In genomic region chr15:63495343-63495742, GRCh38 we compare ENCODE assay signal across 24 cellular contexts. TPM values are rescaled to one million over a fixed set of nuclear protein-coding genes. Genes with fewer than 3 reads are reported as not detected.
DNase-seq lines count a peak whose midpoint lies in the region; ATAC-seq and TF ChIP-seq lines count a peak whose summit lies in the region.
"Had no signal": no experiment of that assay in that cellular context is flagged by ENCODE, and none has a peak within 500 bp of the region (broad histone marks: within the 10 kb centered on the region; RNA-seq: fewer than 3 reads in every experiment).

No MANE protein-coding gene starts in this region.

- no peak for DNase-seq in activated naive CD8-positive, alpha-beta T cell treated with anti-CD3 and anti-CD28 coated beads, Interleukin-2, amount 50 U/mL, for 24 hours
- DNase-seq in PC-3 (no peak), endodermal cell (peak; percentile 64), NCI-H446 (lab: John Stamatoyannopoulos, UW) (no peak), C1 segment of cervical spinal cord (lab: John Stamatoyannopoulos, UW) (no peak)
- DNase-seq: activated CD4-positive, alpha-beta T cell treated with anti-CD3 and anti-CD28 coated beads for 4 hours; anterior cingulate cortex; Calu3; heart left ventricle; left lung; NCI-H2029 treated with DMSO at 0.1 percent for 48 hours; NCI-H446 treated with DMSO at 0.1 percent for 48 hours; NK-92 treated with Interleukin-12 subunit alpha and Interleukin-12 subunit beta, amount 100 ng/mL, for 24 hours; psoas muscle; RPMI8226; stimulated activated CD4-positive, alpha-beta T cell treated with anti-CD3 and anti-CD28 coated beads, Interleukin-2, amount 100 ng/mL, for 24 hours; stimulated activated naive CD8-positive, alpha-beta T cell treated with anti-CD3 and anti-CD28 coated beads, Interleukin-15, Interleukin-2, amounts not matched to agents 100 U/mL and 50 U/mL, for 24 hours had no signal

- H3K27ac ChIP-seq in PC-3 (ENCODE audit: low read length) (peak overlapping the region; percentile 93; the same call in 1 of the 2 replicates), endodermal cell (ENCODE audit: low read depth, low read length) (no peak overlapping the region)
- H3K27ac ChIP-seq: psoas muscle, tibial nerve had no signal

- 22% methylated on average over 1 of the region's 1 CpG; no CpG with 5 or more reads in 1 of the 2 experiments for WGBS in endodermal cell (ENCODE audit: insufficient coverage in 1 of 2, insufficient read length in 1 of 2), 2 experiments

- no peaks in the 10 kb centered on the region for H3F3A ChIP-seq in PC-3 (ENCODE audit: low read length, unreplicated experiment)

- peaks cover 52% of the 10 kb centered on the region for H3K4me1 Mint-ChIP-seq in activated naive CD8-positive, alpha-beta T cell (ENCODE audit: low read depth)
- H3K4me1 Mint-ChIP-seq in activated naive CD8-positive, alpha-beta T cell treated with anti-CD3 and anti-CD28 coated beads, Interleukin-2, amount 50 U/mL, for 24 hours: peaks cover 69% of the 10 kb centered on the region
- peaks cover 46% of the 10 kb centered on the region for H3K4me1 Mint-ChIP-seq in endodermal cell

- BruUV-seq in PC-3 (replicated peaks; lab: Mats Ljungman, UMichigan): no TSS peak

- H3K36me3 Mint-ChIP-seq in activated naive CD8-positive, alpha-beta T cell: no peaks in the 10 kb centered on the region
- no peaks in the 10 kb centered on the region for H3K36me3 Mint-ChIP-seq in activated naive CD8-positive, alpha-beta T cell treated with anti-CD3 and anti-CD28 coated beads, Interleukin-2, amount 50 U/mL, for 24 hours (ENCODE audit: low read depth)
- H3K36me3 Mint-ChIP-seq in endodermal cell (ENCODE audit: low read depth): no peaks in the 10 kb centered on the region
- H3K36me3 Mint-ChIP-seq: mesothelial cell of epicardium had no signal

- H2AFZ ChIP-seq in PC-3 (ENCODE audit: low read length): no peak overlapping the region

- H3K36me3 ChIP-seq in PC-3 (ENCODE audit: low read depth, low read length): no peaks in the 10 kb centered on the region
- no peaks in the 10 kb centered on the region for H3K36me3 ChIP-seq in endodermal cell (ENCODE audit: control insufficient read depth, insufficient read depth, low read length)
- H3K36me3 ChIP-seq: heart left ventricle, left lung, tibial nerve had no signal

- H4K20me1 ChIP-seq in PC-3 (ENCODE audit: low read length): no peaks in the 10 kb centered on the region

- H3K9me3 ChIP-seq in PC-3 (ENCODE audit: low read length) (no peaks in the 10 kb centered on the region), endodermal cell (ENCODE audit: control insufficient read depth, low read length) (no peaks in the 10 kb centered on the region)
- H3K9me3 ChIP-seq: heart left ventricle, left lung, psoas muscle, tibial nerve had no signal

- CTCF ChIA-PET in PC-3 (lab: Charles Lee): interaction anchor here (1.5 kb wide), 1 partner anchor 8 kb away, joined by 5 read pairs; no protein-coding TSS in a partner anchor

- no peak overlapping the region for H3K9ac ChIP-seq in PC-3 (ENCODE audit: low read length)
- H3K9ac ChIP-seq in endodermal cell (ENCODE audit: extremely low read depth, low read length, poor library complexity, severe bottlenecking): no peak overlapping the region

- intact Hi-C loops in PC-3 (cut with micrococcal nuclease): no loop called here

- no peaks in the 10 kb centered on the region for H3K9me2 ChIP-seq in PC-3 (replicated peaks; ENCODE audit: low read length)

- no peak for TF ChIP-seq CTCF in PC-3 (conservative IDR thresholded peaks at IDR 0.05; ENCODE audit: low read depth, low read length)
- no peak for TF ChIP-seq CTCF in endodermal cell (conservative IDR thresholded peaks at IDR 0.05)

- ATAC-seq in activated naive CD8-positive, alpha-beta T cell treated with anti-CD3 and anti-CD28 coated beads, Interleukin-2, amount 50 U/mL, for 24 hours: no peak
- ATAC-seq in PC-3: no peak
- ATAC-seq in HG03139 (IDR thresholded peaks at IDR 0.05; ENCODE audit: unreplicated experiment): no peak
- ATAC-seq: heart left ventricle; left lung; psoas muscle; stimulated activated naive CD8-positive, alpha-beta T cell treated with anti-CD3 and anti-CD28 coated beads, Interleukin-15, Interleukin-2, amounts not matched to agents 100 U/mL and 50 U/mL, for 24 hours had no signal

- no peaks in the 10 kb centered on the region for H3K79me2 ChIP-seq in PC-3 (ENCODE audit: low read length)

- no peaks in the 10 kb centered on the region for H3K9me3 Mint-ChIP-seq in activated naive CD8-positive, alpha-beta T cell (ENCODE audit: low read depth)
- no peaks in the 10 kb centered on the region for H3K9me3 Mint-ChIP-seq in activated naive CD8-positive, alpha-beta T cell treated with anti-CD3 and anti-CD28 coated beads, Interleukin-2, amount 50 U/mL, for 24 hours
- no peaks in the 10 kb centered on the region for H3K9me3 Mint-ChIP-seq in endodermal cell
- H3K9me3 Mint-ChIP-seq: activated T-helper 2 cell treated with anti-CD3 and anti-CD28 coated beads, Interferon-gamma antibody, Interleukin-2, Interleukin-4, amounts not matched to agents 10 μg/mL and 5 μg/mL and 100 μg/mL, durations not matched to agents 14 hours and 24 hours and 36 hours; dendritic cell treated with granulocyte-macrophage colony-stimulating factor and Interleukin-4, amounts not matched to agents 40 ng/mL and 50 ng/mL, for 4 days; mesothelial cell of epicardium; neural crest cell had no signal

- H3K4me3 Mint-ChIP-seq in activated naive CD8-positive, alpha-beta T cell: peak overlapping the region; percentile 11
- no peak overlapping the region for H3K4me3 Mint-ChIP-seq in activated naive CD8-positive, alpha-beta T cell treated with anti-CD3 and anti-CD28 coated beads, Interleukin-2, amount 50 U/mL, for 24 hours
- H3K4me3 Mint-ChIP-seq in endodermal cell: no peak overlapping the region
- H3K4me3 Mint-ChIP-seq: dendritic cell treated with granulocyte-macrophage colony-stimulating factor and Interleukin-4, amounts not matched to agents 40 ng/mL and 50 ng/mL, for 4 days; mesothelial cell of epicardium; neural crest cell had no signal

- H3K27ac Mint-ChIP-seq in activated naive CD8-positive, alpha-beta T cell: peak overlapping the region; percentile 38
- H3K27ac Mint-ChIP-seq in activated naive CD8-positive, alpha-beta T cell treated with anti-CD3 and anti-CD28 coated beads, Interleukin-2, amount 50 U/mL, for 24 hours: no peak overlapping the region
- no peak overlapping the region for H3K27ac Mint-ChIP-seq in endodermal cell
- H3K27ac Mint-ChIP-seq: activated T-helper 2 cell treated with anti-CD3 and anti-CD28 coated beads, Interferon-gamma antibody, Interleukin-2, Interleukin-4, amounts not matched to agents 10 μg/mL and 5 μg/mL and 100 μg/mL, durations not matched to agents 14 hours and 24 hours and 36 hours; dendritic cell treated with granulocyte-macrophage colony-stimulating factor and Interleukin-4, amounts not matched to agents 40 ng/mL and 50 ng/mL, for 4 days; mesothelial cell of epicardium had no signal

- no peaks in the 10 kb centered on the region for H3K27me3 ChIP-seq in PC-3 (ENCODE audit: low read length)
- peaks cover 12% of the 10 kb centered on the region for H3K27me3 ChIP-seq in endodermal cell (ENCODE audit: control insufficient read depth, insufficient read depth, low read length, poor library complexity, severe bottlenecking)
- H3K27me3 ChIP-seq: heart left ventricle, left lung, tibial nerve had no signal

- POLR2A ChIA-PET in PC-3 (lab: Charles Lee; ENCODE audit: unreplicated experiment): no interaction called here

- no peaks in the 10 kb centered on the region for H3K27me3 Mint-ChIP-seq in activated naive CD8-positive, alpha-beta T cell
- no peaks in the 10 kb centered on the region for H3K27me3 Mint-ChIP-seq in activated naive CD8-positive, alpha-beta T cell treated with anti-CD3 and anti-CD28 coated beads, Interleukin-2, amount 50 U/mL, for 24 hours
- H3K27me3 Mint-ChIP-seq in endodermal cell (ENCODE audit: insufficient read depth): peaks cover 22% of the 10 kb centered on the region
- H3K27me3 Mint-ChIP-seq: dendritic cell treated with granulocyte-macrophage colony-stimulating factor and Interleukin-4, amounts not matched to agents 40 ng/mL and 50 ng/mL, for 4 days had no signal

- no peak overlapping the region for H3K4me2 ChIP-seq in PC-3 (ENCODE audit: low read length)

- peaks cover 67% of the 10 kb centered on the region for H3K4me1 ChIP-seq in PC-3 (ENCODE audit: insufficient read depth, low read length)
- H3K4me1 ChIP-seq in endodermal cell (ENCODE audit: control insufficient read depth, insufficient read depth, low read length): peaks cover 13% of the 10 kb centered on the region
- H3K4me1 ChIP-seq: psoas muscle had no signal

- H3K4me3 ChIP-seq in PC-3 (ENCODE audit: low read length) (no peak overlapping the region), endodermal cell (ENCODE audit: low read length) (no peak overlapping the region)
- H3K4me3 ChIP-seq: heart left ventricle, psoas muscle, tibial nerve had no signal

RNA-seq across cellular contexts. Expression of gene USP3, which starts 9.1 kb away (rescaled TPM):
- total RNA-seq in PC-3 (2014; rRNA removed) (26.9 and 27.3 TPM in 2 replicates), endodermal cell (10 to 100 TPM; 51.5 to 52.5 TPM)
- polyA plus RNA-seq in endodermal cell (2013, experiment 1 of 2): 64.2 TPM
- polyA plus RNA-seq in endodermal cell (2013, experiment 2 of 2): 62.6 TPM
